Comparison of ENCODE assay signal across 7 cellular contexts in genomic region chr11:65870706-65871681, GRCh38.
A peak's percentile ranks its signal among the peaks of the same experiment; 100 is the strongest.
DNase-seq lines count a peak whose midpoint lies in the region.
"Had no signal": no experiment of that assay in that cellular context is flagged by ENCODE, and none has a peak within 500 bp of the region (broad histone marks: within the 10 kb centered on the region; RNA-seq: fewer than 3 reads in every experiment).

No MANE protein-coding gene starts in this region.

- DNase-seq in COR-L47 (lab: John Stamatoyannopoulos, UW), result peak; percentile 66
- DNase-seq in T1000 (lab: John Stamatoyannopoulos, UW), result peak; percentile 29
- no peak for DNase-seq in nucleus accumbens (lab: John Stamatoyannopoulos, UW)
- no peak for DNase-seq in glomerular visceral epithelial cell (ENCODE audit: extremely low spot score)
- DNase-seq in COLO829 (ENCODE audit: low spot score), result no peak
- DNase-seq: NCI-H1105 treated with DMSO at 0.1 percent for 48 hours had no signal

- no peaks in the 10 kb centered on the region for H3K9me3 ChIP-seq in mucosa of stomach (ENCODE audit: control insufficient read depth, low read length)

- peak overlapping the region; percentile 39 for H3K9ac ChIP-seq in mucosa of stomach (ENCODE audit: low read length)

- no peaks in the 10 kb centered on the region for H3K36me3 ChIP-seq in mucosa of stomach (ENCODE audit: control insufficient read depth, insufficient read depth, low read length)

- H3K4me3 ChIP-seq in mucosa of stomach (ENCODE audit: low read length), result no peak overlapping the region

- peaks cover 5% of the 10 kb centered on the region for H3K27me3 ChIP-seq in mucosa of stomach (ENCODE audit: control insufficient read depth, insufficient read depth, low read length)

- H3K4me1 ChIP-seq in mucosa of stomach (ENCODE audit: control insufficient read depth, insufficient read depth, low read length), result peaks cover 11% of the 10 kb centered on the region

Comparison
In these comparisons a context has a peak if more than half of its experiments do, and no peak if none do; other contexts are left out.
1. DNase-seq: peak in COR-L47 (single experiment) and T1000 (single experiment); none in nucleus accumbens (0 of 56), glomerular visceral epithelial cell (single experiment) and COLO829 (single experiment).